ENCODE assay signal across 1 cellular context in genomic region chr7:150994141-150994837, GRCh38.
TF ChIP-seq lines count a peak whose summit lies in the region.

No MANE protein-coding gene starts in this region.

TF ChIP-seq in IMR-90, 13 proteins besides CTCF, POLR2A, EP300 and RAD21 (continued from another document):
- TF ChIP-seq USF2 (IDR thresholded peaks at IDR 0.05; ENCODE audit: low read depth, low read length) (no peak), CHD1 (IDR thresholded peaks at IDR 0.05; ENCODE audit: low read depth, low read length) (no peak), SMC3 (IDR thresholded peaks at IDR 0.05; ENCODE audit: low read depth, low read length) (no peak), RFX5 (IDR thresholded peaks at IDR 0.05; ENCODE audit: low read depth, low read length) (no peak), FOS (IDR thresholded peaks at IDR 0.05; ENCODE audit: low read depth, low read length) (no peak), MAZ (IDR thresholded peaks at IDR 0.05; ENCODE audit: borderline replicate concordance, low read depth, low read length) (no peak), MAFK (IDR thresholded peaks at IDR 0.05; ENCODE audit: low read depth, low read length) (no peak), NFE2L2 (IDR thresholded peaks at IDR 0.05; ENCODE audit: low read depth, low read length) (no peak), CEBPB (IDR thresholded peaks at IDR 0.05; ENCODE audit: low read depth, low read length) (no peak), MXI1 (IDR thresholded peaks at IDR 0.05; ENCODE audit: borderline replicate concordance, low read depth, low read length) (no peak), RCOR1 (IDR thresholded peaks at IDR 0.05; ENCODE audit: insufficient replicate concordance, low read length) (no peak), BHLHE40 (IDR thresholded peaks at IDR 0.05; ENCODE audit: low read depth, low read length) (no peak)
